In genomic region chr2:143183804-143184463, GRCh38 we compare ENCODE assay signal across 16 cellular contexts. TPM values are rescaled to one million over a fixed set of nuclear protein-coding genes. Genes with fewer than 3 reads are reported as not detected.
A peak's percentile ranks its signal among the peaks of the same experiment; 100 is the strongest.
DNase-seq lines count a peak whose midpoint lies in the region; ATAC-seq and TF ChIP-seq lines count a peak whose summit lies in the region.
"Had no signal": no experiment of that assay in that cellular context is flagged by ENCODE, and none has a peak within 500 bp of the region (broad histone marks: within the 10 kb centered on the region; RNA-seq: fewer than 3 reads in every experiment).

No MANE protein-coding gene starts in this region.

- CTCF ChIA-PET in activated CD8-positive, alpha-beta T cell treated with anti-CD3 and anti-CD28 coated beads, Interleukin-2, amount 10 ng/mL, durations not matched to agents 7 days and 5 days (lab: Charles Lee): interaction anchor here (1.0 to 2.9 kb wide), 4 partner anchors 10 to 73 kb away, joined by 3 to 9 read pairs (median 3); no protein-coding TSS in a partner anchor

- H3K4me1 Mint-ChIP-seq in activated CD8-positive, alpha-beta T cell treated with anti-CD3 and anti-CD28 coated beads, Interleukin-2, amount 10 ng/mL, durations not matched to agents 7 days and 5 days (ENCODE audit: low read depth): peaks cover 35% of the 10 kb centered on the region

- no peak overlapping the region for H3K4me3 ChIP-seq in GM12864 (ENCODE audit: low read depth, low read length)
- H3K4me3 ChIP-seq: BLaER1, breast epithelium had no signal

- no peak overlapping the region for H3K4me3 Mint-ChIP-seq in activated CD8-positive, alpha-beta T cell treated with anti-CD3 and anti-CD28 coated beads, Interleukin-2, amount 10 ng/mL, durations not matched to agents 7 days and 5 days

- TF ChIP-seq CTCF in GM12864 (IDR thresholded peaks at IDR 0.05; ENCODE audit: low read depth, low read length, missing control alignments): no peak

- no peak overlapping the region for H3K27ac Mint-ChIP-seq in activated CD8-positive, alpha-beta T cell treated with anti-CD3 and anti-CD28 coated beads, Interleukin-2, amount 10 ng/mL, durations not matched to agents 7 days and 5 days

- peaks cover 7% of the 10 kb centered on the region for H3K9me3 Mint-ChIP-seq in activated CD8-positive, alpha-beta T cell treated with anti-CD3 and anti-CD28 coated beads, Interleukin-2, amount 10 ng/mL, durations not matched to agents 7 days and 5 days (ENCODE audit: insufficient read depth)

- ATAC-seq in GM19023 (IDR thresholded peaks at IDR 0.05; ENCODE audit: unreplicated experiment) (peak; percentile 86), HG02610 (IDR thresholded peaks at IDR 0.05; ENCODE audit: unreplicated experiment) (peak; percentile 80), HG03558 (IDR thresholded peaks at IDR 0.05; ENCODE audit: extremely low read depth, unreplicated experiment) (peak; percentile 78)
- no peak for ATAC-seq in activated CD8-positive, alpha-beta T cell treated with anti-CD3 and anti-CD28 coated beads, Interleukin-2, amount 10 ng/mL, durations not matched to agents 7 days and 5 days

- no peaks in the 10 kb centered on the region for H3K27me3 Mint-ChIP-seq in activated CD8-positive, alpha-beta T cell treated with anti-CD3 and anti-CD28 coated beads, Interleukin-2, amount 10 ng/mL, durations not matched to agents 7 days and 5 days (ENCODE audit: low read depth)

- peaks cover 66% of the 10 kb centered on the region for H3K36me3 Mint-ChIP-seq in activated CD8-positive, alpha-beta T cell treated with anti-CD3 and anti-CD28 coated beads, Interleukin-2, amount 10 ng/mL, durations not matched to agents 7 days and 5 days (ENCODE audit: low read depth)

- DNase-seq in GM12864 (ENCODE audit: low read depth) (peak; percentile 21), RKO (ENCODE audit: low spot score) (no peak), mesenteric fat pad (ENCODE audit: low spot score) (no peak), cerebellum (ENCODE audit: low spot score) (no peak)
- no peak for DNase-seq in activated CD8-positive, alpha-beta T cell treated with anti-CD3 and anti-CD28 coated beads, Interleukin-2, amount 10 ng/mL, durations not matched to agents 7 days and 5 days
- DNase-seq: H7; hippocampal formation; NCI-H1092 treated with DMSO at 0.1 percent for 48 hours; NCI-H510A; nucleus accumbens; stimulated activated CD4-positive, alpha-beta T cell treated with anti-CD3 and anti-CD28 coated beads, Interleukin-15, amount 100 ng/mL, for 24 hours had no signal

- POLR2A ChIA-PET in activated CD8-positive, alpha-beta T cell treated with anti-CD3 and anti-CD28 coated beads, Interleukin-2, amount 10 ng/mL, durations not matched to agents 7 days and 5 days (lab: Charles Lee): no interaction called here

RNA-seq across cellular contexts. Expression of gene ARHGAP15, which starts 54.7 kb away (rescaled TPM):
- total RNA-seq in mesenteric fat pad: 11.6 TPM
- 2.9 TPM for total RNA-seq in cerebellum
- total RNA-seq in activated CD8-positive, alpha-beta T cell treated with anti-CD3 and anti-CD28 coated beads, Interleukin-2, amount 10 ng/mL, durations not matched to agents 7 days and 5 days: 100 to 1,000 TPM; 154 to 158 TPM
- total RNA-seq: H7 had no signal

Comparison
In these comparisons a context has a peak if more than half of its experiments do, and no peak if none do; other contexts are left out.
1. RNA of gene ARHGAP15, which starts 54.7 kb away (total RNA-seq): 154 to 158 TPM in activated CD8-positive, alpha-beta T cell treated with anti-CD3 and anti-CD28 coated beads, Interleukin-2, amount 10 ng/mL, durations not matched to agents 7 days and 5 days; 11.6 TPM in mesenteric fat pad (single experiment) and 2.9 TPM in cerebellum (single experiment); every median in the first group is over 10 times any median in the second.